ENCODE assay signal across 8 cellular contexts in genomic region chr3:133606902-133607301, GRCh38.
"Had no signal": no experiment of that assay in that cellular context is flagged by ENCODE, and none has a peak within 500 bp of the region (broad histone marks: within the 10 kb centered on the region; RNA-seq: fewer than 3 reads in every experiment).

No MANE protein-coding gene starts in this region.

- ATAC-seq: GM23338 had no signal

- H2AFZ ChIP-seq: GM23338 had no signal

- H3K9me3 Mint-ChIP-seq: GM23338, H9, IgD-negative memory B cell had no signal

- H3K27ac Mint-ChIP-seq: GM23338, H9 had no signal

- H3K4me3 ChIP-seq: GM23338 had no signal

- H3K4me3 Mint-ChIP-seq: GM23338, H9, IgD-negative memory B cell had no signal

- H3K4me2 ChIP-seq: GM23338 had no signal

- H3K4me1 Mint-ChIP-seq: GM23338, H9, IgD-negative memory B cell had no signal

- DNase-seq: H9, HCEC 1CT, KBM-7 had no signal

- FAIRE-seq: H1, H54, HTR-8/SVneo had no signal

- H3K27me3 Mint-ChIP-seq: IgD-negative memory B cell had no signal
